ENCODE assay signal across 21 cellular contexts in the genomic region with DNA sequence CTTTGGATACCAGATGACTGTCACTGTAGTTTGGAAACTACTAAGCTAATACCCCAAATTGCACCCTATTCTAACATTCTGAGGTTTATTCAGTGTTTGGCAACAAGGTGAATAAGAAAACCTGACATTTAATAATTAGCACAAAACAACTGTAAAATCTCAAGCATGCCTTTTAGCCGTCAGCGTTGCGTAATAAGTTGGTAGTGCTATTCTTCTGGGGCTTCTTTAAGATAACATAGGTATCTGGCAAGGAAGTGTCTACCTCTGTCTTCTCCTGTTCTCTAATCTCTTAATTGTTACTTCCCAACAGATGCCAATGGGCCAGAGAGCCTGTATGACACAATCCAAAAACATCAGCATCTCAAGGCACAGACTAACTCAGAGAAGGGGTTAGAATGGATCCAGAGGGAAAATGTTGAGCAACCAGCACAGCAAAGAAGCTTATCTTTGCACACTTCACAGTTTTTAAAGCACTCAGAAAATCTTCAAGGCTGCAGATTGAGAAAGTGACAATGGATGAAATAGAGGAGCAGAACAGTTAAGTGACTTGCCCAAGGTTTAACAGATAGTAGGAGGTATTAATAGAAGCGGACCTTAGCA. TPM values are rescaled to one million over a fixed set of nuclear protein-coding genes. Genes with fewer than 3 reads are reported as not detected.
DNase-seq lines count a peak whose midpoint lies in the region; ATAC-seq and TF ChIP-seq lines count a peak whose summit lies in the region.
"Had no signal": no experiment of that assay in that cellular context is flagged by ENCODE, and none has a peak within 500 bp of the region (broad histone marks: within the 10 kb centered on the region; RNA-seq: fewer than 3 reads in every experiment).

No MANE protein-coding gene starts in this region.

- H3K4me3 Mint-ChIP-seq in GM23338: no peak overlapping the region
- H3K4me3 Mint-ChIP-seq: activated naive CD8-positive, alpha-beta T cell; activated T-cell treated with anti-CD3 and anti-CD28 coated beads, Interleukin-2, amount 50 U/mL, for 72 hours; neural crest cell; T-helper 17 cell had no signal

- H3K79me2 ChIP-seq in GM23338 (replicated peaks; ENCODE audit: insufficient read depth) (peaks cover 26% of the 10 kb centered on the region), trophoblast cell (ENCODE audit: control insufficient read depth, insufficient read depth, low read length, poor library complexity) (no peaks in the 10 kb centered on the region)

- DNase-seq in GM23338 (ENCODE audit: low spot score): no peak
- DNase-seq in adipocyte (ENCODE audit: low read depth): peak; percentile 67
- DNase-seq in left cardiac atrium: no peak
- DNase-seq in trophoblast cell: peak; percentile 40 to 75
- DNase-seq in NCI-H774 (lab: John Stamatoyannopoulos, UW): no peak
- DNase-seq in activated effector memory CD4-positive, alpha-beta T cell treated with anti-CD3 and anti-CD28 coated beads, Interleukin-2, amount 50 U/mL, for 16 hours: no peak
- DNase-seq in SHP77 (lab: John Stamatoyannopoulos, UW): no peak
- DNase-seq in kidney glomerular epithelial cell (lab: John Stamatoyannopoulos, UW): no peak
- DNase-seq: activated CD4-positive, CD25-positive, alpha-beta regulatory T cell; activated T-cell treated with anti-CD3 and anti-CD28 coated beads, Interleukin-2, amount 50 U/mL, for 72 hours; DMS79 treated with DMSO at 0.1 percent for 48 hours; NCI-H510A; stimulated activated naive CD4-positive, alpha-beta T cell; T-helper 17 cell had no signal

- WGBS in trophoblast cell (ENCODE audit: extremely low coverage, insufficient coverage, insufficient read length): no CpG with 5 or more reads among the region's 4 CpGs

- no peak overlapping the region for H2BK12ac ChIP-seq in trophoblast cell (ENCODE audit: low read length)

- intact Hi-C loops in left cardiac atrium (cut with DNase I): loop anchor here (2.0 to 5.0 kb wide), 5 partner anchors 46 to 336 kb away; a partner anchor contains a TSS

- TF ChIP-seq CTCF in GM23338 (conservative IDR thresholded peaks at IDR 0.05; ENCODE audit: low read depth in 2 of 2): no peak

- peaks cover 8% of the 10 kb centered on the region for H3K36me3 Mint-ChIP-seq in GM23338 (ENCODE audit: low read depth)
- H3K36me3 Mint-ChIP-seq: activated naive CD8-positive, alpha-beta T cell had no signal

- ATAC-seq in GM23338 (no peak), left cardiac atrium (peak; percentile 42 to 64)
- ATAC-seq: activated T-cell treated with anti-CD3 and anti-CD28 coated beads, Interleukin-2, amount 50 U/mL, for 72 hours; T-helper 17 cell had no signal

- H3K9me2 ChIP-seq in GM23338 (ENCODE audit: insufficient read depth): peaks cover 3% of the 10 kb centered on the region; the same call in 1 of the 2 replicates

- no peak overlapping the region for H3K18ac ChIP-seq in trophoblast cell (ENCODE audit: low read length)

- no peak overlapping the region for H2AFZ ChIP-seq in GM23338
- H2AFZ ChIP-seq in trophoblast cell (ENCODE audit: insufficient read depth, low read length, poor library complexity): no peak overlapping the region

- no peak overlapping the region for H3K27ac Mint-ChIP-seq in GM23338
- H3K27ac Mint-ChIP-seq: activated naive CD8-positive, alpha-beta T cell; activated T-cell treated with anti-CD3 and anti-CD28 coated beads, Interleukin-2, amount 50 U/mL, for 72 hours; T-helper 17 cell had no signal

- H4K91ac ChIP-seq in trophoblast cell (ENCODE audit: low read depth, low read length): no peak overlapping the region

- no peak overlapping the region for H3K9ac ChIP-seq in adipocyte (ENCODE audit: low read length)
- no peak overlapping the region for H3K9ac ChIP-seq in trophoblast cell (ENCODE audit: low read length)

- H3K4me2 ChIP-seq in GM23338 (peak overlapping the region; percentile 4), trophoblast cell (ENCODE audit: low read length) (no peak overlapping the region)

- no peaks in the 10 kb centered on the region for H4K20me1 ChIP-seq in GM23338 (replicated peaks; ENCODE audit: insufficient read depth)

- peaks cover 14% of the 10 kb centered on the region for H3K79me1 ChIP-seq in trophoblast cell (ENCODE audit: low read length)

- H2BK120ac ChIP-seq in trophoblast cell (ENCODE audit: insufficient read depth, low read length, poor library complexity): no peak overlapping the region

- peaks cover 47% of the 10 kb centered on the region for H3K4me1 ChIP-seq in GM23338 (ENCODE audit: insufficient read depth)
- H3K4me1 ChIP-seq in adipocyte (ENCODE audit: control insufficient read depth, insufficient read depth, low read length): peaks cover 22% of the 10 kb centered on the region
- peaks cover 5 to 10% of the 10 kb centered on the region in 2 experiments for H3K4me1 ChIP-seq in trophoblast cell (ENCODE audit: control insufficient read depth in 1 of 2, insufficient read depth in 2 of 2, low read length in 2 of 2)

- H3K27me3 Mint-ChIP-seq in GM23338 (ENCODE audit: insufficient read depth, low read depth, poor library complexity): peaks cover 3% of the 10 kb centered on the region
- H3K27me3 Mint-ChIP-seq: T-helper 17 cell had no signal

- H3K9me3 Mint-ChIP-seq in GM23338: no peaks in the 10 kb centered on the region
- H3K9me3 Mint-ChIP-seq: activated T-cell treated with anti-CD3 and anti-CD28 coated beads, Interleukin-2, amount 50 U/mL, for 72 hours had no signal

- H3K36me3 ChIP-seq in GM23338 (ENCODE audit: insufficient read depth): no peaks in the 10 kb centered on the region
- H3K36me3 ChIP-seq in adipocyte (ENCODE audit: control insufficient read depth, insufficient read depth, low read length, severe bottlenecking): no peaks in the 10 kb centered on the region
- H3K36me3 ChIP-seq in trophoblast cell (ENCODE audit: control insufficient read depth in 1 of 2, insufficient read depth in 2 of 2, low read length in 2 of 2): no peaks in the 10 kb centered on the region
- H3K36me3 ChIP-seq: SJCRH30, tibial nerve had no signal

- H3K27me3 ChIP-seq in GM23338 (ENCODE audit: insufficient read depth) (no peaks in the 10 kb centered on the region), adipocyte (replicated peaks; ENCODE audit: control insufficient read depth, insufficient read depth, low read length) (peaks cover 9% of the 10 kb centered on the region), trophoblast cell (ENCODE audit: insufficient read depth, low read length) (no peaks in the 10 kb centered on the region)
- H3K27me3 ChIP-seq: dorsolateral prefrontal cortex, tibial nerve had no signal

- H3K4me3 ChIP-seq in GM23338 (no peak overlapping the region), adipocyte (ENCODE audit: low read length) (no peak overlapping the region), trophoblast cell (ENCODE audit: low read depth, low read length) (no peak overlapping the region)
- H3K4me3 ChIP-seq: dorsolateral prefrontal cortex, SJCRH30, tibial nerve had no signal

- H3F3A ChIP-seq in GM23338 (replicated peaks; ENCODE audit: low read depth): no peaks in the 10 kb centered on the region

- no peak overlapping the region for H2BK5ac ChIP-seq in trophoblast cell (ENCODE audit: low read depth, low read length, poor library complexity)

- H3K9me3 ChIP-seq in adipocyte (ENCODE audit: control insufficient read depth, low read length) (no peaks in the 10 kb centered on the region), trophoblast cell (ENCODE audit: insufficient read depth, low read depth, low read length) (no peaks in the 10 kb centered on the region)
- H3K9me3 ChIP-seq: SJCRH30, tibial nerve had no signal

- no peak overlapping the region for H3K4ac ChIP-seq in trophoblast cell (ENCODE audit: low read depth, low read length)

- H3K23ac ChIP-seq in trophoblast cell (ENCODE audit: low read length): no peak overlapping the region

- no peak overlapping the region for H3K14ac ChIP-seq in trophoblast cell (ENCODE audit: low read length)

- H4K12ac ChIP-seq in trophoblast cell (ENCODE audit: low read depth, low read length): no peak overlapping the region

- peaks cover 53% of the 10 kb centered on the region for H3K4me1 Mint-ChIP-seq in GM23338
- H3K4me1 Mint-ChIP-seq: T-helper 17 cell had no signal

- H3K27ac ChIP-seq in GM23338 (ENCODE audit: low read depth) (no peak overlapping the region), trophoblast cell (ENCODE audit: low read depth, low read length) (peak overlapping the region; percentile 33)
- H3K27ac ChIP-seq: dorsolateral prefrontal cortex, HL-60, SJCRH30, tibial nerve had no signal

- H4K8ac ChIP-seq in trophoblast cell (ENCODE audit: low read depth, low read length): no peak overlapping the region

- no peak overlapping the region for H2AK5ac ChIP-seq in trophoblast cell (ENCODE audit: low read length)

TF ChIP-seq in GM23338, 12 proteins besides CTCF, POLR2A, EP300 and RAD21:
- no peak for TF ChIP-seq ZNF114 (CRISPR knock-in tag; IDR thresholded peaks at IDR 0.05)
- TF ChIP-seq STAT1 (IDR thresholded peaks at IDR 0.05; ENCODE audit: unreplicated experiment): no peak
- TF ChIP-seq EZH2phosphoT487 (IDR thresholded peaks at IDR 0.05; ENCODE audit: unreplicated experiment): no peak
- TF ChIP-seq, protein P1, sequence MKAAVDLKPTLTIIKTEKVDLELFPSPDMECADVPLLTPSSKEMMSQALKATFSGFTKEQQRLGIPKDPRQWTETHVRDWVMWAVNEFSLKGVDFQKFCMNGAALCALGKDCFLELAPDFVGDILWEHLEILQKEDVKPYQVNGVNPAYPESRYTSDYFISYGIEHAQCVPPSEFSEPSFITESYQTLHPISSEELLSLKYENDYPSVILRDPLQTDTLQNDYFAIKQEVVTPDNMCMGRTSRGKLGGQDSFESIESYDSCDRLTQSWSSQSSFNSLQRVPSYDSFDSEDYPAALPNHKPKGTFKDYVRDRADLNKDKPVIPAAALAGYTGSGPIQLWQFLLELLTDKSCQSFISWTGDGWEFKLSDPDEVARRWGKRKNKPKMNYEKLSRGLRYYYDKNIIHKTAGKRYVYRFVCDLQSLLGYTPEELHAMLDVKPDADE (IDR thresholded peaks at IDR 0.05): no peak

RNA-seq across cellular contexts. Expression of a gene that starts 48.4 kb away (rescaled TPM):
- total RNA-seq in GM23338 (2014; rRNA removed; shearing (Covaris generic)): 440 and 455 TPM in 2 replicates
- 97.6 and 102 TPM in 2 replicates for polyA plus RNA-seq in GM23338 (2016; fragmentation: Nextera tagmentation; extraction: Ambion mirVana)
- total RNA-seq in left cardiac atrium: 10 to 100 TPM; 42.4 to 55.7 TPM
- polyA plus RNA-seq in trophoblast cell (2013): 126 and 133 TPM in 2 replicates
- total RNA-seq: OCI-LY7, T-helper 17 cell had no signal

Comparison
In these comparisons a context has a peak if more than half of its experiments do, and no peak if none do; other contexts are left out.
1. DNase-seq: peak in adipocyte (single experiment) and trophoblast cell (2 of 2); none in GM23338 (single experiment), left cardiac atrium (single experiment), NCI-H774 (single experiment), activated effector memory CD4-positive, alpha-beta T cell treated with anti-CD3 and anti-CD28 coated beads, Interleukin-2, amount 50 U/mL, for 16 hours (single experiment), SHP77 (0 of 2) and kidney glomerular epithelial cell (single experiment).